8 cellular contexts compared by ENCODE assay signal in the genomic region with DNA sequence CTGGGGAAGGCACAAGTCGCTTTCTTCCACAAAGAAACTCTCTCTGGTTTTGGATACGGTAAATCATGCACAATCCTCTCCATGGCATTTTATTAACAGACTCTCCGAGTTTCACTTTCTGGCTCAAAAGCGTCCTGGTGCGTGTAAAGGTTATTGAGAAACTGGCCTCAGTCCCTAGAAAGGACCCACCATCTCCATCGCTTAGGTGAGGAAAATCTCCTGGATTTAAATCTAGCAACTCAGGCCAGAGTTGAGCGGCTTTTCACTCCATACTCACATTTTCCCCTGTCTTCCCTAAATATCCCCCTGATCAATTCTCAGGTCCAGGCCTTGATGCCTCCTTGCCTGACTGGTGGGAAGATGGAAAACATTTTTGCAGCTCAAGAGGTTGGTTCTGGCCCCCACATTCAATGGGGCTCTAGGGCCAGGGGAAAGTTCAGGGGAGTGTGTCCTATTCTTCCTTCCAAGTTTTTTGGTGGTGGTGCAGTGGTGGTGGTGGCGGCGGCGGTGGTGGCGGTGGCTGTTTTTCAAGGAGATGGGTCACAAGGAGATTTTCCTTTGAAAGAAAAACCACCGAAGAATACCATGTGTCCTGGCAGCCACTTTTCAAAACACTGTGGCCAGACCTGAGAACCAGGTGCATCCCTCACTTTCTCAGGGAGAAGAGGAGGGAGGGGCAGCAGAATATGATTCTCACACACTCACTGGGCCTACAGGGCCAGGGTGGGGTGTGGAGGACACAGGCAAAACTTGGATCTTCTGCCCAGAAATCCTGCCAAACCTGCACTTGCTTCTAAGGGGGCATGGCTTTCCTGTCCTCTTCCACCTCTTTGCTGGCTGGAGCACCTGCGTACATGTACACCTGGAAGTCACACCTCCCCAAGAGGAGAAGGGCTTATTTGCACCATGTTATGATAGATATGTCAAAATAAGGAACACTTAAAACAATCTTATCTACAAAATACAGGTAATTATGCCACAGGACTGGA. TPM values are rescaled to one million over a fixed set of nuclear protein-coding genes. Genes with fewer than 3 reads are reported as not detected.
DNase-seq lines count a peak whose midpoint lies in the region; ATAC-seq and TF ChIP-seq lines count a peak whose summit lies in the region.

No MANE protein-coding gene starts in this region.

- no peaks in the 10 kb centered on the region for H3K9me3 Mint-ChIP-seq in activated T-helper 17 cell treated with anti-CD3 and anti-CD28 coated beads, Interleukin-2, amount 50 U/mL, for 72 hours

- peak overlapping the region; percentile 98 for H3K27ac Mint-ChIP-seq in activated T-helper 17 cell treated with anti-CD3 and anti-CD28 coated beads, Interleukin-2, amount 50 U/mL, for 72 hours

- DNase-seq in left ventricle myocardium inferior (no peak), left ventricle myocardium superior (no peak), upper lobe of left lung (peak in 1 of 2 donors; percentile 85), Ammon's horn (ENCODE audit: low spot score) (no peak), NCI-H128 (lab: John Stamatoyannopoulos, UW; ENCODE audit: unreplicated experiment) (no peak)

- WGBS in upper lobe of left lung, 2 donors = 50% methylated on average over 13 of the region's 13 CpGs

- no peak for TF ChIP-seq EP300 in upper lobe of left lung (IDR thresholded peaks at IDR 0.05)

- H3K4me1 ChIP-seq in left ventricle myocardium inferior (peaks cover 93% of the 10 kb centered on the region), upper lobe of left lung (peaks cover 83 to 90% (median 85%) of the 10 kb centered on the region in 4 donors)

- no peak for TF ChIP-seq POLR2A in upper lobe of left lung (IDR thresholded peaks at IDR 0.05)

- H3K9me3 ChIP-seq in left ventricle myocardium inferior (replicated peaks) (no peaks in the 10 kb centered on the region), upper lobe of left lung (no peaks in the 10 kb centered on the region)

- no peaks in the 10 kb centered on the region for H3K27me3 ChIP-seq in left ventricle myocardium inferior (ENCODE audit: low read depth)
- no peaks in the 10 kb centered on the region for H3K27me3 ChIP-seq in layer of hippocampus (ENCODE audit: control insufficient read depth, insufficient read depth, low read length)
- no peaks in the 10 kb centered on the region for H3K27me3 ChIP-seq in upper lobe of left lung

- H3K36me3 ChIP-seq in left ventricle myocardium inferior (no peaks in the 10 kb centered on the region), upper lobe of left lung (no peaks in the 10 kb centered on the region)

- H3K4me3 ChIP-seq in left ventricle myocardium inferior = peak overlapping the region; percentile 88
- peak overlapping the region in 3 of 4 donors; percentile 60 to 89 (median 79) for H3K4me3 ChIP-seq in upper lobe of left lung

- H3K4me1 Mint-ChIP-seq in activated T-helper 17 cell treated with anti-CD3 and anti-CD28 coated beads, Interleukin-2, amount 50 U/mL, for 72 hours = peaks cover 52% of the 10 kb centered on the region

- intact Hi-C loops in left ventricle myocardium inferior (cut with micrococcal nuclease) = no loop called here
- intact Hi-C loops in left ventricle myocardium superior (cut with micrococcal nuclease) = no loop called here

- no peak for ATAC-seq in left ventricle myocardium superior
- ATAC-seq in activated T-helper 17 cell treated with anti-CD3 and anti-CD28 coated beads, Interleukin-2, amount 50 U/mL, for 72 hours (replicated peaks) = no peak
- ATAC-seq in upper lobe of left lung (ENCODE audit: low FRiP score in 2 of 2) = no peak
- ATAC-seq in HG03097 (IDR thresholded peaks at IDR 0.05; ENCODE audit: low FRiP score, unreplicated experiment) = no peak

- TF ChIP-seq CTCF in left ventricle myocardium inferior (IDR thresholded peaks at IDR 0.05; ENCODE audit: borderline replicate concordance) (no peak), upper lobe of left lung (IDR thresholded peaks at IDR 0.05) (no peak)

- peak overlapping the region; percentile 91 for H3K4me3 Mint-ChIP-seq in activated T-helper 17 cell treated with anti-CD3 and anti-CD28 coated beads, Interleukin-2, amount 50 U/mL, for 72 hours

- no peaks in the 10 kb centered on the region for H3K27me3 Mint-ChIP-seq in activated T-helper 17 cell treated with anti-CD3 and anti-CD28 coated beads, Interleukin-2, amount 50 U/mL, for 72 hours

- H3K27ac ChIP-seq in left ventricle myocardium inferior (replicated peaks) = peak overlapping the region; percentile 100
- H3K27ac ChIP-seq in layer of hippocampus (ENCODE audit: low read depth, low read length) = peak overlapping the region; percentile 90
- H3K27ac ChIP-seq in upper lobe of left lung = peak overlapping the region; percentile 95 to 98 (median 96)

- peaks cover 42% of the 10 kb centered on the region for H3K36me3 Mint-ChIP-seq in activated T-helper 17 cell treated with anti-CD3 and anti-CD28 coated beads, Interleukin-2, amount 50 U/mL, for 72 hours (ENCODE audit: low read depth)

RNA-seq across cellular contexts. Expression of gene PNMA1, which starts 46.7 kb away (rescaled TPM):
- total RNA-seq in left ventricle myocardium inferior (19.2 TPM), left ventricle myocardium superior (13.9 TPM), upper lobe of left lung (10 to 100 TPM in 5 of 6 donors, 1 to 10 TPM in 1; 9.9 to 28.9 (median 15.2) TPM)
- total RNA-seq in activated T-helper 17 cell treated with anti-CD3 and anti-CD28 coated beads, Interleukin-2, amount 50 U/mL, for 72 hours = 10 to 100 TPM; 37.3 to 41.2 TPM
